8 cellular contexts compared by ENCODE assay signal in the genomic region with DNA sequence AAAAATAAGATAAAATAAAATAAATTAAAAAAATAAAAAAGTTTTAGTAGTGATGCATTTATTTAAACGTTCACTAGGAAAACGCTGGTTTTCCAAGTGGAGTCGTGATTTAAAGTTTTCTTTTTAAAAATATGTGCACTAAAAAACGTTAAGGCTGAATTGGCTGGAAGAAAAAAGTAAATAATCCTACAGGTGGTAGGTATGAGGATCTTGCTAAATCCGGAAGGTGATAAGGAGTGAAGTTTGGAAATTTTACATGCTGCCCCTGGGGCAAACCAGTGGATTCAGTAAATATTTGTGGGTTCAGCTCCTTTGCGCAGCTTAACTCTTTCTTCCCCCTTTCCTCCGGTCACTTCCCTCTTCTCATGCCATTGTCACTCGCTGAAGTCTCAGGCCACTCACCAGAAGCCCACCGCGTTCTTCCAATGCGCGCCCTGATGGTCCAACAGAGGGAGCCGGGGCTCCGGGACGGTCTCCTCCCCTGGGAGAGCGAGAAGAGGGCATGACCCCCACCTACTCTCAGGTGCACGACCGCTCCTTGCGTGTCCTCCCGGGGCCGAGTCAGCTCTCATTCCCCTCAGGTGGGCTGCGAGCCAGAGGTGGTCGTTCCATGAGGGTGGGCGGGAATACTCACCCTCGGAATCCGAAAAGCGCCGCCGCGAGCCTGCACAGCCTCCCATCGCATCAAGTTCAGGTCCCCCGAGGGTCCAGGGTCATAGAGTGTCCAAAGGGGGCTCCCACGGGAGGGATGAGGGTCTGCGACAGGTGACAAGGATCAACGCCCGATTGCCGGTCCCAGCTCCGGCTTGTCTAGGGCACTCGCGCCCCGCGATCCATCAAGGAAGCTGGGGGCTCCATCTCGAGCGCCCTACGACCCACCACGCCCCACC. TPM values are rescaled to one million over a fixed set of nuclear protein-coding genes. Genes with fewer than 3 reads are reported as not detected.
DNase-seq lines count a peak whose midpoint lies in the region; ATAC-seq and TF ChIP-seq lines count a peak whose summit lies in the region.

No MANE protein-coding gene starts in this region.

- no peaks in the 10 kb centered on the region for H3K27me3 ChIP-seq in duodenal mucosa (ENCODE audit: control insufficient read depth in 1 of 2, insufficient read depth in 2 of 2, low read length in 2 of 2)
- H3K27me3 ChIP-seq in thyroid gland = no peaks in the 10 kb centered on the region

- DNase-seq in activated CD4-positive, alpha-beta T cell treated with anti-CD3 and anti-CD28 coated beads, Interleukin-2, amount 10 ng/mL, durations not matched to agents 7 days and 5 days = peak; percentile 16
- DNase-seq in activated CD4-positive, alpha-beta T cell treated with anti-CD3 and anti-CD28 coated beads for 48 hours = no peak
- DNase-seq in SK-N-DZ (ENCODE audit: low spot score) = peak; percentile 56
- DNase-seq in memory B cell (ENCODE audit: low spot score in 2 of 2) = no peak
- DNase-seq in thyroid gland = peak; percentile 57 to 63
- DNase-seq in T1000 (lab: John Stamatoyannopoulos, UW) = no peak

- H3K4me3 Mint-ChIP-seq in activated CD4-positive, alpha-beta T cell treated with anti-CD3 and anti-CD28 coated beads, Interleukin-2, amount 10 ng/mL, durations not matched to agents 7 days and 5 days = peak overlapping the region; percentile 83
- H3K4me3 Mint-ChIP-seq in memory B cell = peak overlapping the region; percentile 96

- H3K36me3 ChIP-seq in duodenal mucosa (ENCODE audit: control insufficient read depth in 1 of 2, insufficient read depth in 2 of 2, low read length in 2 of 2) = peaks cover 0 to 18% of the 10 kb centered on the region in 2 donors
- peaks cover under 1 to 13% of the 10 kb centered on the region in 2 donors for H3K36me3 ChIP-seq in thyroid gland

- H3K27ac Mint-ChIP-seq in activated CD4-positive, alpha-beta T cell treated with anti-CD3 and anti-CD28 coated beads, Interleukin-2, amount 10 ng/mL, durations not matched to agents 7 days and 5 days = peak overlapping the region; percentile 100
- peak overlapping the region; percentile 99 for H3K27ac Mint-ChIP-seq in memory B cell

- H3K4me3 ChIP-seq in duodenal mucosa (ENCODE audit: low read depth in 1 of 2, low read length in 2 of 2) (peak overlapping the region; percentile 88 to 91), thyroid gland (replicated peaks in 1 of 3) (peak overlapping the region; percentile 79 to 98 (median 84))

- ATAC-seq in HG03342 (IDR thresholded peaks at IDR 0.05; ENCODE audit: unreplicated experiment) (peak; percentile 3), memory B cell (ENCODE audit: low read depth) (no peak)

- TF ChIP-seq POLR2A in thyroid gland (IDR thresholded peaks at IDR 0.05) = no peak

- no peaks in the 10 kb centered on the region for H3K9me3 Mint-ChIP-seq in activated CD4-positive, alpha-beta T cell treated with anti-CD3 and anti-CD28 coated beads, Interleukin-2, amount 10 ng/mL, durations not matched to agents 7 days and 5 days
- H3K9me3 Mint-ChIP-seq in memory B cell = no peaks in the 10 kb centered on the region

- WGBS in thyroid gland, 2 donors = 1 to 2% methylated on average over 18 to 23 of the region's 46 CpGs

- H3K9ac ChIP-seq in duodenal mucosa (ENCODE audit: low read depth in 1 of 2, low read length in 2 of 2) = peak overlapping the region; percentile 87 to 95

- POLR2A ChIA-PET in activated CD4-positive, alpha-beta T cell treated with anti-CD3 and anti-CD28 coated beads, Interleukin-2, amount 10 ng/mL, durations not matched to agents 7 days and 5 days (lab: Charles Lee) = no interaction called here

- intact Hi-C loops in thyroid gland (cut with DNase I) = loop anchor here (5.0 kb wide), 1 partner anchor 56 kb away; no protein-coding TSS in a partner anchor

- peaks cover 31% of the 10 kb centered on the region for H3K36me3 Mint-ChIP-seq in activated CD4-positive, alpha-beta T cell treated with anti-CD3 and anti-CD28 coated beads, Interleukin-2, amount 10 ng/mL, durations not matched to agents 7 days and 5 days (ENCODE audit: low read depth)
- H3K36me3 Mint-ChIP-seq in memory B cell = peaks cover 14% of the 10 kb centered on the region

- TF ChIP-seq CTCF in thyroid gland (IDR thresholded peaks at IDR 0.05) = peak in 4 of 6 experiments; percentile 26 to 60 (median 42)

- CTCF ChIA-PET in activated CD4-positive, alpha-beta T cell treated with anti-CD3 and anti-CD28 coated beads, Interleukin-2, amount 10 ng/mL, durations not matched to agents 7 days and 5 days (lab: Charles Lee) = interaction anchor here (0.7 to 2.0 kb wide), 6 partner anchors 12 to 454 kb away, joined by 3 to 6 read pairs (median 4); no protein-coding TSS in a partner anchor

- no peaks in the 10 kb centered on the region for H3K27me3 Mint-ChIP-seq in activated CD4-positive, alpha-beta T cell treated with anti-CD3 and anti-CD28 coated beads, Interleukin-2, amount 10 ng/mL, durations not matched to agents 7 days and 5 days
- no peaks in the 10 kb centered on the region for H3K27me3 Mint-ChIP-seq in memory B cell

- H3K4me1 ChIP-seq in duodenal mucosa (ENCODE audit: control insufficient read depth in 1 of 2, insufficient read depth in 2 of 2, low read length in 2 of 2) (peaks cover 0 to 10% of the 10 kb centered on the region in 2 donors), thyroid gland (peaks cover 11 to 18% of the 10 kb centered on the region in 2 donors)

- H3K4me1 Mint-ChIP-seq in activated CD4-positive, alpha-beta T cell treated with anti-CD3 and anti-CD28 coated beads, Interleukin-2, amount 10 ng/mL, durations not matched to agents 7 days and 5 days = peaks cover 49% of the 10 kb centered on the region
- peaks cover 33% of the 10 kb centered on the region for H3K4me1 Mint-ChIP-seq in memory B cell

- H3K9me3 ChIP-seq in duodenal mucosa (ENCODE audit: control insufficient read depth in 1 of 2, low read length in 2 of 2) = no peaks in the 10 kb centered on the region
- no peaks in the 10 kb centered on the region for H3K9me3 ChIP-seq in thyroid gland

- H3K27ac ChIP-seq in duodenal mucosa (ENCODE audit: low read depth, low read length) (peak overlapping the region; percentile 88), thyroid gland (peak overlapping the region; percentile 92 to 96 (median 96))

RNA-seq across cellular contexts. Expression of a gene that starts 0.5 kb away (rescaled TPM):
- 10 to 100 TPM; 53.4 to 58.4 TPM for total RNA-seq in activated CD4-positive, alpha-beta T cell treated with anti-CD3 and anti-CD28 coated beads, Interleukin-2, amount 10 ng/mL, durations not matched to agents 7 days and 5 days
- polyA plus RNA-seq in SK-N-DZ (2014; cell fraction: cytosol; rRNA removed) = 21.2 and 27.6 TPM in 2 replicates
- 64.3 and 71.9 TPM in 2 replicates for polyA plus RNA-seq in SK-N-DZ (2014; cell fraction: nucleus; rRNA removed)
- 10 to 100 TPM; 32.5 to 80.9 (median 50.3) TPM for total RNA-seq in thyroid gland

RNA-seq across cellular contexts. Expression of a gene that starts 3.1 kb away (rescaled TPM):
- 10 to 100 TPM; 16.7 to 21.4 TPM for total RNA-seq in activated CD4-positive, alpha-beta T cell treated with anti-CD3 and anti-CD28 coated beads, Interleukin-2, amount 10 ng/mL, durations not matched to agents 7 days and 5 days
- polyA plus RNA-seq in SK-N-DZ (2014; cell fraction: cytosol; rRNA removed) = 0.41 TPM in 1 of 2 replicates, not detected in the other
- 0.09 TPM in 1 of 2 replicates, not detected in the other for polyA plus RNA-seq in SK-N-DZ (2014; cell fraction: nucleus; rRNA removed)
- 1 to 10 TPM in 2 of 4 donors, under 1 TPM in 2; 0.42 to 1.1 (median 0.78) TPM for total RNA-seq in thyroid gland

RNA-seq across cellular contexts. Expression of a gene that starts 15.3 kb away (rescaled TPM):
- total RNA-seq in activated CD4-positive, alpha-beta T cell treated with anti-CD3 and anti-CD28 coated beads, Interleukin-2, amount 10 ng/mL, durations not matched to agents 7 days and 5 days = not detected
- not detected in 2 replicates for polyA plus RNA-seq in SK-N-DZ (2014; cell fraction: cytosol; rRNA removed)
- not detected in 2 replicates for polyA plus RNA-seq in SK-N-DZ (2014; cell fraction: nucleus; rRNA removed)
- total RNA-seq in thyroid gland = under 1 TPM in 1 of 4 donors, not detected in 3; 0.45 TPM

RNA-seq across cellular contexts. Expression of a gene that starts 19.2 kb away (rescaled TPM):
- total RNA-seq in activated CD4-positive, alpha-beta T cell treated with anti-CD3 and anti-CD28 coated beads, Interleukin-2, amount 10 ng/mL, durations not matched to agents 7 days and 5 days = under 1 TPM in 1 of 2 experiments, not detected in 1; 0.25 TPM
- polyA plus RNA-seq in SK-N-DZ (2014; cell fraction: cytosol; rRNA removed) = not detected in 2 replicates
- 0.25 TPM in 1 of 2 replicates, not detected in the other for polyA plus RNA-seq in SK-N-DZ (2014; cell fraction: nucleus; rRNA removed)
- not detected for total RNA-seq in thyroid gland

RNA-seq across cellular contexts. Expression of a gene that starts 47.4 kb away (rescaled TPM):
- total RNA-seq in activated CD4-positive, alpha-beta T cell treated with anti-CD3 and anti-CD28 coated beads, Interleukin-2, amount 10 ng/mL, durations not matched to agents 7 days and 5 days = not detected
- polyA plus RNA-seq in SK-N-DZ (2014; cell fraction: cytosol; rRNA removed) = not detected in 2 replicates
- polyA plus RNA-seq in SK-N-DZ (2014; cell fraction: nucleus; rRNA removed) = not detected in 2 replicates
- 1,000 to 10,000 TPM in 1 of 4 donors, 100 to 1,000 TPM in 2, 10 to 100 TPM in 1; 53.3 to 1,103 (median 535) TPM for total RNA-seq in thyroid gland

Comparison
In these comparisons a context has a peak if more than half of its experiments do, and no peak if none do; other contexts are left out.
1. DNase-seq: peak in activated CD4-positive, alpha-beta T cell treated with anti-CD3 and anti-CD28 coated beads, Interleukin-2, amount 10 ng/mL, durations not matched to agents 7 days and 5 days (single experiment), SK-N-DZ (single experiment) and thyroid gland (2 of 2); none in activated CD4-positive, alpha-beta T cell treated with anti-CD3 and anti-CD28 coated beads for 48 hours (single experiment), memory B cell (0 of 2) and T1000 (single experiment).
2. RNA of a gene that starts 3.1 kb away (total RNA-seq): 16.7 to 21.4 TPM in activated CD4-positive, alpha-beta T cell treated with anti-CD3 and anti-CD28 coated beads, Interleukin-2, amount 10 ng/mL, durations not matched to agents 7 days and 5 days; 0.42 to 1.1 TPM in thyroid gland; every median in the first group is over 4 times any median in the second.